In genomic region chr20:45104786-45105185, GRCh38 we compare ENCODE assay signal across 13 cellular contexts. TPM values are rescaled to one million over a fixed set of nuclear protein-coding genes. Genes with fewer than 3 reads are reported as not detected.
A peak's percentile ranks its signal among the peaks of the same experiment; 100 is the strongest.
DNase-seq lines count a peak whose midpoint lies in the region; ATAC-seq and TF ChIP-seq lines count a peak whose summit lies in the region.
"Had no signal": no experiment of that assay in that cellular context is flagged by ENCODE, and none has a peak within 500 bp of the region (broad histone marks: within the 10 kb centered on the region; RNA-seq: fewer than 3 reads in every experiment).

No MANE protein-coding gene starts in this region.

- peak; percentile 21 to 58 for ATAC-seq in stimulated activated naive B cell treated with anti-CD40 and anti-IgM and Interleukin-4, amounts not matched to agents 10 μg/mL and 1 μg/mL and 100 μg/mL, for 72 hours (replicated peaks)
- ATAC-seq in GM18867 (IDR thresholded peaks at IDR 0.05; ENCODE audit: unreplicated experiment): no peak
- ATAC-seq: activated CD4-positive, alpha-beta T cell treated with anti-CD3 and anti-CD28 coated beads for 36 hours; Panc1; psoas muscle had no signal

- H3K27me3 ChIP-seq in SJSA1 (replicated peaks): no peaks in the 10 kb centered on the region

- H3K9me3 ChIP-seq in SJSA1 (replicated peaks): no peaks in the 10 kb centered on the region
- H3K9me3 ChIP-seq: psoas muscle had no signal

- no peak overlapping the region for H3K27ac Mint-ChIP-seq in stimulated activated naive B cell treated with anti-CD40 and anti-IgM and Interleukin-4, amounts not matched to agents 10 μg/mL and 1 μg/mL and 100 μg/mL, for 72 hours
- H3K27ac Mint-ChIP-seq: activated CD4-positive, alpha-beta T cell treated with anti-CD3 and anti-CD28 coated beads for 36 hours had no signal

- H3K36me3 Mint-ChIP-seq in stimulated activated naive B cell treated with anti-CD40 and anti-IgM and Interleukin-4, amounts not matched to agents 10 μg/mL and 1 μg/mL and 100 μg/mL, for 72 hours: no peaks in the 10 kb centered on the region

- peaks cover 28 to 43% of the 10 kb centered on the region in 2 donors for H3K27me3 Mint-ChIP-seq in stimulated activated naive B cell treated with anti-CD40 and anti-IgM and Interleukin-4, amounts not matched to agents 10 μg/mL and 1 μg/mL and 100 μg/mL, for 72 hours

- peak overlapping the region; percentile 11; the same call in 1 of the 2 replicates for H3K27ac ChIP-seq in SJSA1
- H3K27ac ChIP-seq: psoas muscle had no signal

- peaks cover 10% of the 10 kb centered on the region for H3K4me1 ChIP-seq in SJSA1 (replicated peaks)
- H3K4me1 ChIP-seq: psoas muscle had no signal

- H3K4me3 ChIP-seq in SJSA1 (no peak overlapping the region), fibroblast of pulmonary artery (replicated peaks; ENCODE audit: low read depth, low read length) (no peak overlapping the region)
- H3K4me3 ChIP-seq: psoas muscle had no signal

- H3K4me3 Mint-ChIP-seq in stimulated activated naive B cell treated with anti-CD40 and anti-IgM and Interleukin-4, amounts not matched to agents 10 μg/mL and 1 μg/mL and 100 μg/mL, for 72 hours: no peak overlapping the region
- H3K4me3 Mint-ChIP-seq: activated CD4-positive, alpha-beta T cell treated with anti-CD3 and anti-CD28 coated beads for 36 hours had no signal

- DNase-seq in HS-27A (ENCODE audit: low read depth) (peak; percentile 86), SJSA1 (ENCODE audit: low read depth in 1 of 2, low spot score in 2 of 2) (peak; percentile 75 to 83), fibroblast of pulmonary artery (ENCODE audit: low read depth) (peak; percentile 83), NCI-H524 treated with DMSO at 0.1 percent for 48 hours (lab: John Stamatoyannopoulos, UW) (no peak), NCI-H510A treated with DMSO at 0.1 percent for 48 hours (lab: John Stamatoyannopoulos, UW) (no peak)
- DNase-seq in stimulated activated naive B cell treated with anti-CD40 and anti-IgM and Interleukin-4, amounts not matched to agents 10 μg/mL and 1 μg/mL and 100 μg/mL, for 72 hours: no peak
- DNase-seq: activated CD4-positive, alpha-beta T cell treated with anti-CD3 and anti-CD28 coated beads for 36 hours; activated naive CD4-positive, alpha-beta T cell; H7; NCI-H1417; psoas muscle had no signal

- H3K4me1 Mint-ChIP-seq in stimulated activated naive B cell treated with anti-CD40 and anti-IgM and Interleukin-4, amounts not matched to agents 10 μg/mL and 1 μg/mL and 100 μg/mL, for 72 hours: peaks cover 6 to 17% of the 10 kb centered on the region in 2 donors

- no peaks in the 10 kb centered on the region for H3K36me3 ChIP-seq in SJSA1

- TF ChIP-seq CTCF in fibroblast of pulmonary artery (IDR thresholded peaks at IDR 0.05; ENCODE audit: low read length, missing control alignments): no peak

- no peaks in the 10 kb centered on the region for H3K9me3 Mint-ChIP-seq in stimulated activated naive B cell treated with anti-CD40 and anti-IgM and Interleukin-4, amounts not matched to agents 10 μg/mL and 1 μg/mL and 100 μg/mL, for 72 hours

RNA-seq across cellular contexts. Expression of gene KCNS1, which starts 3.9 kb away (rescaled TPM):
- not detected in 2 replicates for total RNA-seq in SJSA1 (2014; rRNA removed; shearing (Covaris generic))
- total RNA-seq: psoas muscle had no signal

RNA-seq across cellular contexts. Expression of gene WFDC5, which starts 10.2 kb away (rescaled TPM):
- total RNA-seq in SJSA1 (2014; rRNA removed; shearing (Covaris generic)): not detected in 2 replicates
- total RNA-seq: H7, psoas muscle had no signal

RNA-seq across cellular contexts. Expression of gene WFDC12, which starts 19.5 kb away (rescaled TPM):
- not detected in 2 replicates for total RNA-seq in SJSA1 (2014; rRNA removed; shearing (Covaris generic))
- total RNA-seq: activated CD4-positive, alpha-beta T cell treated with anti-CD3 and anti-CD28 coated beads for 36 hours; H7; psoas muscle had no signal

Comparison
In these comparisons a context has a peak if more than half of its experiments do, and no peak if none do; other contexts are left out.
1. DNase-seq: peak in HS-27A (single experiment), SJSA1 (2 of 2) and fibroblast of pulmonary artery (single experiment); none in stimulated activated naive B cell treated with anti-CD40 and anti-IgM and Interleukin-4, amounts not matched to agents 10 μg/mL and 1 μg/mL and 100 μg/mL, for 72 hours (single experiment), NCI-H524 treated with DMSO at 0.1 percent for 48 hours (single experiment) and NCI-H510A treated with DMSO at 0.1 percent for 48 hours (single experiment).